24 cellular contexts compared by ENCODE assay signal in the genomic region with DNA sequence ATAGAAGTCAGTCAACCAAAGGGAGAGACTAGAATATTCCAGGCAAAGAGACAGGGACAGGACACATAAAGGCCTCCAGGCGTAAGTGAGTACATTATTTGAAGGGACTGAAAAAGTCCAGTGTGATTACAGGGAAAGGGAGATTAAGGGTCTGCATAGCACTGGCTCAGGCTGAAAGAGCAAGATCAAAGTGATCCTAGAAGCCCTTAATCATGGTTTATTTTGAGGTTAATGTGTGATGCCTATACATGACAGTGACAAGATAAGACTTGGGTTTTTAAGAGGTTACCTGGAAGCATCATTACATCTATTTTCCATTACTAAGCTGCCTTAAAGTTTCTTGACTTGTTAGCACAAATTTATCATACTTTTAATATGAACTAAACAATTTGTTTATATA. TPM values are rescaled to one million over a fixed set of nuclear protein-coding genes. Genes with fewer than 3 reads are reported as not detected.
"Had no signal": no experiment of that assay in that cellular context is flagged by ENCODE, and none has a peak within 500 bp of the region (broad histone marks: within the 10 kb centered on the region; RNA-seq: fewer than 3 reads in every experiment).

No MANE protein-coding gene starts in this region.

- H3K4me3 Mint-ChIP-seq: activated naive CD8-positive, alpha-beta T cell; memory B cell; naive B cell; stimulated activated memory B cell treated with anti-CD40 and anti-IgM and Interleukin-4, amounts not matched to agents 10 μg/mL and 1 μg/mL and 100 μg/mL, for 72 hours; T-helper 1 cell treated with Interleukin-12 subunit alpha and Interleukin-12 subunit beta and Interleukin-4 antibody, amounts not matched to agents 30 μg/mL and 1 μg/mL, for 36 hours had no signal

- H3K27me3 Mint-ChIP-seq: activated naive CD8-positive, alpha-beta T cell; memory B cell; naive B cell; stimulated activated memory B cell treated with anti-CD40 and anti-IgM and Interleukin-4, amounts not matched to agents 10 μg/mL and 1 μg/mL and 100 μg/mL, for 72 hours had no signal

- H3K4me1 ChIP-seq: colonic mucosa, psoas muscle, right lobe of liver, upper lobe of right lung had no signal

- H3K27ac ChIP-seq: colonic mucosa, ovary, psoas muscle, right lobe of liver, upper lobe of right lung, WERI-Rb-1 had no signal

- H3K4me1 Mint-ChIP-seq: stimulated activated memory B cell treated with anti-CD40 and anti-IgM and Interleukin-4, amounts not matched to agents 10 μg/mL and 1 μg/mL and 100 μg/mL, for 72 hours had no signal

- H3K27me3 ChIP-seq: colonic mucosa, ovary, right lobe of liver, upper lobe of right lung had no signal

- H3K27ac Mint-ChIP-seq: activated naive CD8-positive, alpha-beta T cell; memory B cell; naive B cell; stimulated activated memory B cell treated with anti-CD40 and anti-IgM and Interleukin-4, amounts not matched to agents 10 μg/mL and 1 μg/mL and 100 μg/mL, for 72 hours; T-helper 1 cell treated with Interleukin-12 subunit alpha and Interleukin-12 subunit beta and Interleukin-4 antibody, amounts not matched to agents 30 μg/mL and 1 μg/mL, for 36 hours had no signal

- H3K36me3 ChIP-seq: colonic mucosa, ovary, WERI-Rb-1 had no signal

- H3K9me3 ChIP-seq: colonic mucosa, right lobe of liver had no signal

- ATAC-seq: mucosa of descending colon; psoas muscle; right lobe of liver; stimulated activated memory B cell treated with anti-CD40 and anti-IgM and Interleukin-4, amounts not matched to agents 10 μg/mL and 1 μg/mL and 100 μg/mL, for 72 hours; upper lobe of right lung had no signal

- DNase-seq: activated CD4-positive, alpha-beta T cell treated with anti-CD3 and anti-CD28 coated beads for 48 hours; activated CD8-positive, alpha-beta memory T cell treated with anti-CD3 and anti-CD28 coated beads for 24 hours; activated CD8-positive, alpha-beta memory T cell treated with anti-CD3 and anti-CD28 coated beads, Interleukin-2, amount 50 U/mL, for 48 hours; activated gamma-delta T cell; amygdala; colonic mucosa; foreskin melanocyte; hypothalamus; mucosa of descending colon; naive B cell; ovary; psoas muscle; right lobe of liver; SIG-M5; small intestine; stimulated activated CD4-positive, alpha-beta T cell treated with anti-CD3 and anti-CD28 coated beads, Interleukin-4, amount 100 ng/mL, for 24 hours; upper lobe of right lung; WERI-Rb-1 had no signal

- H3K4me3 ChIP-seq: colonic mucosa, mucosa of descending colon, ovary, psoas muscle, right lobe of liver, upper lobe of right lung had no signal

RNA-seq across cellular contexts. Expression of a gene that starts 59.2 kb away (rescaled TPM):
- total RNA-seq: cardiac septum, colonic mucosa, epithelial cell of proximal tubule, ovary, psoas muscle, upper lobe of right lung had no signal
- polyA plus RNA-seq: psoas muscle had no signal
